ENCODE assay signal across 23 cellular contexts in genomic region chr11:9878936-9879335, GRCh38.
"Had no signal": no experiment of that assay in that cellular context is flagged by ENCODE, and none has a peak within 500 bp of the region (broad histone marks: within the 10 kb centered on the region; RNA-seq: fewer than 3 reads in every experiment).

No MANE protein-coding gene starts in this region.

- H3K4me1 ChIP-seq: foreskin keratinocyte, heart left ventricle, pancreas, thyroid gland had no signal

- H3K27me3 ChIP-seq: dorsolateral prefrontal cortex, foreskin keratinocyte, gastroesophageal sphincter, heart left ventricle, hepatocyte, pancreas, stomach, thyroid gland, vagina had no signal

- H3K4me3 ChIP-seq: dorsolateral prefrontal cortex, gastroesophageal sphincter, heart left ventricle, hepatocyte, lung, pancreas, stomach, thyroid gland, vagina had no signal

- H3K4me2 ChIP-seq: hepatocyte had no signal

- H2AFZ ChIP-seq: hepatocyte had no signal

- DNase-seq: cortex of kidney; dorsolateral prefrontal cortex; effector CD4-positive, alpha-beta T cell; foreskin keratinocyte; heart left ventricle; kidney; natural killer cell; occipital lobe; pancreas; retina; stimulated activated CD4-positive, alpha-beta T cell treated with anti-CD3 and anti-CD28 coated beads, Interleukin-2, amount 100 ng/mL, for 24 hours; stimulated activated CD4-positive, alpha-beta T cell treated with anti-CD3 and anti-CD28 coated beads, Interleukin-4, amount 100 ng/mL, for 24 hours; stimulated activated naive CD4-positive, alpha-beta T cell treated with Interleukin-2 at 50 U/mL for 16 hours; stomach; thyroid gland; trophoblast cell had no signal

- ATAC-seq: foreskin keratinocyte; gastroesophageal sphincter; heart left ventricle; left lobe of liver; natural killer cell; pancreas; sciatic nerve; stimulated activated effector memory CD8-positive, alpha-beta T cell treated with anti-CD3 and anti-CD28 coated beads, Interleukin-12 subunit alpha, Interleukin-12 subunit beta, amount 100 ng/mL, for 72 hours had no signal

- H3K9me3 ChIP-seq: gastroesophageal sphincter, pancreas, thyroid gland, vagina had no signal

- FAIRE-seq: kidney, pancreas had no signal

- H3K36me3 ChIP-seq: gastroesophageal sphincter, heart left ventricle, pancreas, stomach, thyroid gland, vagina had no signal

- H3K27ac ChIP-seq: dorsolateral prefrontal cortex, foreskin keratinocyte, gastroesophageal sphincter, heart left ventricle, hepatocyte, pancreas, stomach, thyroid gland, vagina had no signal

- H3K79me2 ChIP-seq: hepatocyte had no signal
